Comparison of ENCODE assay signal across 8 cellular contexts in the genomic region with DNA sequence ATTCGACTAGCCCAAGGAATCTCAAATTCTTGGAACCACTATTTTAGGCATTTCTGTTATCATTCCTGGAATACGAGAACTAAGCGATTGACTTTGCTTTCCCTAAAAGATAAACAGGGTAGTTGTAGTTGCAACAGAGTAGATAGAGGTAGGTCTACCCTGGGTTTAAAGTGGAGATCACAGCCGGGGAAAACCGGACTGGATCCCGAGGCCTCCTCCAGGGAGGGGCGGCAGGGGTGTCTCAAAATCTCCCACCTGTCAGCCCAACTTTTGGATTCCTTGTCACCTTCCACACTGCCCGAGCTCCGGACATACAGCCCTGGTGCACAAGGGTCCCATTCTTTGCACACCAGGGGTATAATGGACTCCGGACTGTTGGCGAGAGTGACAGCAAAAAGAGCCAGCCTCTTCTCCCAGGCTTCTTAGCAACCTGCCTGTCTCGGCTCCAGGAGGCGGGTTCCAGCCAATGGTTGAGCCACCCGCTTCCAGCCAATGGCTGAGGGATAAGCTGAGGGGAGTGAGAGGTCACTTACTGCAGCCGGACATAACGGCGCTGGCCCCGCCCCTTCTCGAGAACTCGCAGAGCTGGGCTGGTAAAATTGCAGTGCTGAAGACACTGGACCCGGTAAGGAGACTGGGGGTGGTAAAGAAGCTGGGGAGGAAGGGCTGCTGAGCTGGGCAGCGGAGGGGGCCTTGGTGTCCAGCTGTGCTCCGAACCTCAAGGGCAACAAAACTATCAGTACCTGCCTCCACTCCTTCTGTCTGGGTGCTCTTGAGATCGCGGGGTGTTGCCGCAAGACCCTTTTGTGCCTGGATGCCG. TPM values are rescaled to one million over a fixed set of nuclear protein-coding genes. Genes with fewer than 3 reads are reported as not detected.
DNase-seq lines count a peak whose midpoint lies in the region; ATAC-seq, FAIRE-seq and TF ChIP-seq lines count a peak whose summit lies in the region.

A gene (plus strand): TSS at position 562 of the 820 bp plus-strand sequence. CDS start 4,946 bp downstream, outside the sequence.

- no peaks in the 10 kb centered on the region for H3K27me3 Mint-ChIP-seq in naive B cell

- H3K4me3 ChIP-seq in fibroblast of villous mesenchyme (ENCODE audit: low read depth, low read length): peak within 1 kb of the TSS; percentile 78

- peak; percentile 55 for FAIRE-seq in urothelium cell line (lab: Jason Lieb, UNC)

- peak; percentile 100 for ATAC-seq in GM19351 (IDR thresholded peaks at IDR 0.05; ENCODE audit: unreplicated experiment)
- peak; percentile 99 for ATAC-seq in HG03432 (IDR thresholded peaks at IDR 0.05; ENCODE audit: unreplicated experiment)
- ATAC-seq in naive B cell (ENCODE audit: low read depth in 2 of 2): peak; percentile 36 to 62

- peak; percentile 5 for TF ChIP-seq CTCF in fibroblast of villous mesenchyme (IDR thresholded peaks at IDR 0.05; ENCODE audit: insufficient read depth, low read depth, low read length)

- DNase-seq in DMS 273 (lab: John Stamatoyannopoulos, UW; ENCODE audit: unreplicated experiment): peak; percentile 91
- DNase-seq in NCI-H446 treated with DMSO at 0.1 percent for 48 hours (lab: John Stamatoyannopoulos, UW): peak; percentile 84
- DNase-seq in activated T-cell treated with anti-CD3 and anti-CD28 coated beads, Interleukin-2, amount 50 U/mL, for 48 hours: peak; percentile 48 to 60
- DNase-seq in fibroblast of villous mesenchyme (ENCODE audit: low read depth): peak; percentile 98
- no peak for DNase-seq in naive B cell
- DNase-seq in urothelium cell line (ENCODE audit: low spot score): peak; percentile 97

- H3K27ac Mint-ChIP-seq in naive B cell: peak within 1 kb of the TSS in 2 of 6 donors; percentile 38 to 59

- H3K9me3 Mint-ChIP-seq in naive B cell: no peaks in the 10 kb centered on the region

- H3K4me1 Mint-ChIP-seq in naive B cell: peaks cover 18 to 23% (median 18%) of the 10 kb centered on the region in 3 donors

- peaks cover 6 to 8% of the 10 kb centered on the region in 2 donors for H3K36me3 Mint-ChIP-seq in naive B cell

- H3K4me3 Mint-ChIP-seq in naive B cell: peak within 1 kb of the TSS; percentile 44 to 88 (median 72)

RNA-seq across cellular contexts. Expression of the gene that starts here (rescaled TPM):
- 13.5 and 17.3 TPM in 2 replicates for total RNA-seq in fibroblast of villous mesenchyme
- polyA plus RNA-seq in naive B cell (ENCODE audit: low read depth in 6 of 6): under 1 TPM in 4 of 6 donors, not detected in 2; 0.18 to 0.58 (median 0.31) TPM

Comparison
In these comparisons a context has a peak if more than half of its experiments do, and no peak if none do; other contexts are left out.
1. Peak in ATAC-seq in naive B cell; RNA of the gene not detected or under 1 TPM.
2. ATAC-seq: peak in every context shown above with its lines; median percentile 100 in GM19351; 99 in HG03432; 49 in naive B cell.